In the genomic region with DNA sequence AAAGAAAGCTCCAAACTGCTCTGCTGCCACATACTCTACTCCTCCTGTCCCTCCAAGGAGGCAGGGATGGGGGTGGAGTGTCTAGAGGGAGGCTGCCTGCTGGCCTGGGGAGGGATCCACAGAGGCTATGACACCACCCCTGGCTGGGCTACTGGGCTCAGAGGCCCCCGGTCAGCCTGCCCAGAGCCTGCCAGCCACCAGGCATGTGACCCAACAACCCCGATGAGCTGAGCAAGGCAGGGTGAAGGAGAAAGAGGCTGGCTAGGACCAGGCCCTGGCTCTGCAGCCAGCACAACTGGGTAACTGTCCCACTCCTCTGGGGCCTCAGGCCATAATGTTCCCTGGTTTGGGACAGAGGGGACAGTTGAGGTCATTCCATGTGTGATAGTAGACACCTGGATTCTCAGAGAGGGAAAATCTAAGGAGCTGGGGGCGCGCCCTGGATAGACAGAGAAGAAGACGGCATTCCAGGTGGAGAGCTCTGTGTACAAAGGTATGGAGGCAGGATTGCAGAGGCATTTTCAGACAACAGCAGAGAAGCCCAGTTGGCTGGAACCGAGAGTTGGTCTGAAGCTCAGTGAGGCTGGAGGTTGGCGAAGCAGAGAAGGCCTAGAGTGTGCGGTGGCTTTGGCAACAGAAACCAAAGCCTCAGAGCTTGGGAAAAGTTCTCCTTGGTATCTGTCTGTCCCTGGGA, we compare ENCODE assay signal across 14 cellular contexts. TPM values are rescaled to one million over a fixed set of nuclear protein-coding genes. Genes with fewer than 3 reads are reported as not detected.
DNase-seq lines count a peak whose midpoint lies in the region; TF ChIP-seq lines count a peak whose summit lies in the region.
"Had no signal": no experiment of that assay in that cellular context is flagged by ENCODE, and none has a peak within 500 bp of the region (broad histone marks: within the 10 kb centered on the region; RNA-seq: fewer than 3 reads in every experiment).

No MANE protein-coding gene starts in this region.

- intact Hi-C loops in esophagus muscularis mucosa (cut with DNase I): no loop called here

- no peaks in the 10 kb centered on the region for H3K27me3 ChIP-seq in esophagus muscularis mucosa
- H3K27me3 ChIP-seq in subcutaneous abdominal adipose tissue (ENCODE audit: control insufficient read depth in 5 of 5, insufficient read depth in 4 of 5, low read length in 5 of 5): no peaks in the 10 kb centered on the region
- H3K27me3 ChIP-seq: BLaER1 had no signal

- TF ChIP-seq CTCF in HFFc6 (IDR thresholded peaks at IDR 0.05): no peak
- no peak for TF ChIP-seq CTCF in esophagus muscularis mucosa (IDR thresholded peaks at IDR 0.05)
- no peak for TF ChIP-seq CTCF in mesothelial cell of epicardium (IDR thresholded peaks at IDR 0.05; ENCODE audit: unreplicated experiment)

- TF ChIP-seq POLR2A in esophagus muscularis mucosa (IDR thresholded peaks at IDR 0.05; ENCODE audit: low read depth): no peak

- H3K36me3 Mint-ChIP-seq in HFFc6 (ENCODE audit: low read depth) (peaks cover 58% of the 10 kb centered on the region), mesothelial cell of epicardium (no peaks in the 10 kb centered on the region)
- H3K36me3 Mint-ChIP-seq: activated naive CD4-positive, alpha-beta T cell treated with anti-CD3 and anti-CD28 coated beads, Interleukin-2, amount 50 U/mL, for 72 hours; naive thymus-derived CD8-positive, alpha-beta T cell had no signal

- H3K4me3 ChIP-seq in esophagus muscularis mucosa: peak overlapping the region; percentile 62 to 77 (median 68)
- peak overlapping the region in 4 of 5 donors; percentile 2 to 65 (median 40) for H3K4me3 ChIP-seq in subcutaneous abdominal adipose tissue (ENCODE audit: low read depth in 1 of 5, low read length in 5 of 5)
- H3K4me3 ChIP-seq: BLaER1 had no signal

- no peaks in the 10 kb centered on the region for H3K9me3 Mint-ChIP-seq in HFFc6
- no peaks in the 10 kb centered on the region for H3K9me3 Mint-ChIP-seq in mesothelial cell of epicardium
- H3K9me3 Mint-ChIP-seq: activated naive CD4-positive, alpha-beta T cell treated with anti-CD3 and anti-CD28 coated beads, Interleukin-2, amount 50 U/mL, for 72 hours; naive thymus-derived CD8-positive, alpha-beta T cell had no signal

- no peaks in the 10 kb centered on the region; the same call in 1 of the 2 replicates for H3K27me3 Mint-ChIP-seq in HFFc6 (ENCODE audit: insufficient read depth)
- no peaks in the 10 kb centered on the region for H3K27me3 Mint-ChIP-seq in mesothelial cell of epicardium (ENCODE audit: low read depth)

- H3K27ac Mint-ChIP-seq in HFFc6: peak overlapping the region; percentile 86
- H3K27ac Mint-ChIP-seq in mesothelial cell of epicardium: peak overlapping the region; percentile 77
- H3K27ac Mint-ChIP-seq: naive thymus-derived CD8-positive, alpha-beta T cell had no signal

- 50% methylated on average over 8 of the region's 8 CpGs for WGBS in esophagus muscularis mucosa

- peak overlapping the region in 3 of 5 donors; percentile 38 to 63 (median 63) for H3K9ac ChIP-seq in subcutaneous abdominal adipose tissue (ENCODE audit: low read length in 5 of 5)
- H3K9ac ChIP-seq: BLaER1 had no signal

- H3K4me1 ChIP-seq in esophagus muscularis mucosa (peaks cover 33 to 63% (median 57%) of the 10 kb centered on the region in 4 donors), subcutaneous abdominal adipose tissue (ENCODE audit: control insufficient read depth in 5 of 5, insufficient read depth in 5 of 5, low read length in 5 of 5) (peaks cover 14 to 98% (median 93%) of the 10 kb centered on the region in 5 donors)

- DNase-seq in HFFc6: no peak
- DNase-seq in esophagus muscularis mucosa (ENCODE audit: extremely low spot score): no peak
- DNase-seq in mesothelial cell of epicardium (ENCODE audit: low spot score in 2 of 2, unreplicated experiment in 2 of 2): no peak
- no peak for DNase-seq in activated CD4-positive, CD25-positive, alpha-beta regulatory T cell treated with anti-CD3 and anti-CD28 coated beads, Interleukin-2, amount 50 U/mL, for 72 hours
- DNase-seq in activated naive CD4-positive, alpha-beta T cell (lab: John Stamatoyannopoulos, UW): no peak
- no peak for DNase-seq in COLO668 (lab: John Stamatoyannopoulos, UW; ENCODE audit: unreplicated experiment)
- DNase-seq in NCI-H1436 (lab: John Stamatoyannopoulos, UW): no peak
- DNase-seq: DMS79 treated with DMSO at 0.1 percent for 48 hours, KBM-7, NCI-H187 had no signal

- H3K9me3 ChIP-seq in esophagus muscularis mucosa (no peaks in the 10 kb centered on the region), subcutaneous abdominal adipose tissue (ENCODE audit: control insufficient read depth in 5 of 5, low read length in 5 of 5) (no peaks in the 10 kb centered on the region)
- H3K9me3 ChIP-seq: BLaER1 had no signal

- peak overlapping the region; percentile 94 to 98 (median 96) for H3K27ac ChIP-seq in esophagus muscularis mucosa (replicated peaks in 1 of 4)
- H3K27ac ChIP-seq in subcutaneous abdominal adipose tissue (ENCODE audit: low read depth, low read length): peak overlapping the region; percentile 97
- H3K27ac ChIP-seq: BLaER1 had no signal

- H3K4me1 Mint-ChIP-seq in HFFc6 (ENCODE audit: low read depth) (peaks cover 96% of the 10 kb centered on the region), mesothelial cell of epicardium (peaks cover 53% of the 10 kb centered on the region)

- no peak for TF ChIP-seq EP300 in esophagus muscularis mucosa (IDR thresholded peaks at IDR 0.05)

- H3K4me3 Mint-ChIP-seq in HFFc6 (peak overlapping the region; percentile 55), mesothelial cell of epicardium (no peak overlapping the region)
- H3K4me3 Mint-ChIP-seq: naive thymus-derived CD8-positive, alpha-beta T cell had no signal

- H3K36me3 ChIP-seq in esophagus muscularis mucosa: peaks cover 0 to 99% (median 83%) of the 10 kb centered on the region in 4 donors
- peaks cover 0 to 52% (median 29%) of the 10 kb centered on the region in 5 donors for H3K36me3 ChIP-seq in subcutaneous abdominal adipose tissue (ENCODE audit: control insufficient read depth in 5 of 5, insufficient read depth in 5 of 5, low read length in 5 of 5)
- H3K36me3 ChIP-seq: BLaER1 had no signal

RNA-seq across cellular contexts. Expression of gene IL17B, which starts 33.8 kb away (rescaled TPM):
- under 1 TPM; 0.50 to 0.85 (median 0.76) TPM for total RNA-seq in HFFc6 (2021; fragmentation: NEBNext Ultra II Directional; extraction: Animal tissue kit (Norgen Biotek cat#: 25700))
- total RNA-seq in esophagus muscularis mucosa (10 to 100 TPM in 2 of 4 donors, 1 to 10 TPM in 2; 2.5 to 20.3 (median 8.0) TPM), mesothelial cell of epicardium (0.34 TPM in 1 of 3 replicates, not detected in the others)
- total RNA-seq: activated naive CD4-positive, alpha-beta T cell treated with anti-CD3 and anti-CD28 coated beads, Interleukin-2, amount 50 U/mL, for 72 hours; naive thymus-derived CD8-positive, alpha-beta T cell had no signal

RNA-seq across cellular contexts. Expression of gene PCYOX1L, which starts 55.1 kb away (rescaled TPM):
- total RNA-seq in HFFc6 (2021; fragmentation: NEBNext Ultra II Directional; extraction: Animal tissue kit (Norgen Biotek cat#: 25700)): 10 to 100 TPM in 5 of 6 experiments, 1 to 10 TPM in 1; 9.8 to 13.5 (median 11.0) TPM
- 1 to 10 TPM; 4.0 to 5.8 (median 4.7) TPM for total RNA-seq in esophagus muscularis mucosa
- total RNA-seq in mesothelial cell of epicardium: 23.2 to 23.6 TPM (median 23.5 TPM) in 3 replicates
